Comparison of ENCODE assay signal across 13 cellular contexts in genomic region chr2:20484810-20485611, GRCh38.
"Had no signal": no experiment of that assay in that cellular context is flagged by ENCODE, and none has a peak within 500 bp of the region (broad histone marks: within the 10 kb centered on the region; RNA-seq: fewer than 3 reads in every experiment).

No MANE protein-coding gene starts in this region.

- H3K27ac Mint-ChIP-seq: activated naive CD4-positive, alpha-beta T cell treated with anti-CD3 and anti-CD28 coated beads for 36 hours; activated T-helper 1 cell treated with anti-CD3 and anti-CD28 coated beads, Interleukin-12 subunit alpha, Interleukin-12 subunit beta, Interleukin-2, Interleukin-4 antibody, amounts not matched to agents 30 ng/mL and 10 ng/mL and 1 ng/mL, durations not matched to agents 14 hours and 24 hours and 36 hours; effector memory CD8-positive, alpha-beta T cell; immature natural killer cell; memory B cell had no signal

- ATAC-seq: effector memory CD8-positive, alpha-beta T cell; left colon; stimulated activated naive CD8-positive, alpha-beta T cell treated with anti-CD3 and anti-CD28 coated beads, Interleukin-15, Interleukin-2, amounts not matched to agents 100 U/mL and 50 U/mL, for 24 hours had no signal

- H3K4me1 Mint-ChIP-seq: central memory CD8-positive, alpha-beta T cell; immature natural killer cell; memory B cell had no signal

- H3K27me3 Mint-ChIP-seq: memory B cell had no signal

- H3K4me3 Mint-ChIP-seq: activated naive CD4-positive, alpha-beta T cell treated with anti-CD3 and anti-CD28 coated beads for 36 hours; activated T-helper 1 cell treated with anti-CD3 and anti-CD28 coated beads, Interleukin-12 subunit alpha, Interleukin-12 subunit beta, Interleukin-2, Interleukin-4 antibody, amounts not matched to agents 30 ng/mL and 10 ng/mL and 1 ng/mL, durations not matched to agents 14 hours and 24 hours and 36 hours; central memory CD8-positive, alpha-beta T cell; effector memory CD8-positive, alpha-beta T cell; immature natural killer cell; memory B cell; nephron had no signal

- DNase-seq: activated CD4-positive, alpha-beta T cell treated with anti-CD3 and anti-CD28 coated beads, Interleukin-2, amount 50 U/mL, for 4 hours; activated CD4-positive, CD25-positive, alpha-beta regulatory T cell treated with anti-CD3 and anti-CD28 coated beads, Interleukin-2, amount 50 U/mL, for 72 hours; activated naive CD4-positive, alpha-beta T cell treated with anti-CD3 and anti-CD28 coated beads for 36 hours; effector memory CD8-positive, alpha-beta T cell; immature natural killer cell; left colon; stimulated activated CD4-positive, alpha-beta T cell treated with anti-CD3 and anti-CD28 coated beads, Interleukin-4, amount 100 ng/mL, for 1 hour; stimulated activated CD8-positive, alpha-beta memory T cell treated with anti-CD3 and anti-CD28 coated beads, Interleukin-4, amount 100 ng/mL, for 48 hours; stimulated activated naive CD8-positive, alpha-beta T cell treated with anti-CD3 and anti-CD28 coated beads, Interleukin-15, Interleukin-2, amounts not matched to agents 100 U/mL and 50 U/mL, for 24 hours had no signal

- H3K9me3 Mint-ChIP-seq: activated naive CD4-positive, alpha-beta T cell treated with anti-CD3 and anti-CD28 coated beads for 36 hours; activated T-helper 1 cell treated with anti-CD3 and anti-CD28 coated beads, Interleukin-12 subunit alpha, Interleukin-12 subunit beta, Interleukin-2, Interleukin-4 antibody, amounts not matched to agents 30 ng/mL and 10 ng/mL and 1 ng/mL, durations not matched to agents 14 hours and 24 hours and 36 hours; central memory CD8-positive, alpha-beta T cell; effector memory CD8-positive, alpha-beta T cell; immature natural killer cell; memory B cell; nephron had no signal

- H3K36me3 Mint-ChIP-seq: immature natural killer cell, memory B cell had no signal
